22 cellular contexts compared by ENCODE assay signal in genomic region chr16:25192096-25192495, GRCh38. TPM values are rescaled to one million over a fixed set of nuclear protein-coding genes. Genes with fewer than 3 reads are reported as not detected.
A peak's percentile ranks its signal among the peaks of the same experiment; 100 is the strongest.
DNase-seq lines count a peak whose midpoint lies in the region; ATAC-seq and TF ChIP-seq lines count a peak whose summit lies in the region.
"Had no signal": no experiment of that assay in that cellular context is flagged by ENCODE, and none has a peak within 500 bp of the region (broad histone marks: within the 10 kb centered on the region; RNA-seq: fewer than 3 reads in every experiment).

No MANE protein-coding gene starts in this region.

- no peaks in the 10 kb centered on the region for H3K9me2 ChIP-seq in GM23248 (ENCODE audit: insufficient read depth)

- TF ChIP-seq POLR2A in lower leg skin (IDR thresholded peaks at IDR 0.05), result no peak

- in situ Hi-C loops in GM23248 (cut with MboI), result no loop called here

- H3K36me3 ChIP-seq in GM23248 (ENCODE audit: low read depth), result no peaks in the 10 kb centered on the region
- no peaks in the 10 kb centered on the region for H3K36me3 ChIP-seq in SJCRH30
- H3K36me3 ChIP-seq: breast epithelium, gastroesophageal sphincter, HAP-1, spleen had no signal

- TF ChIP-seq CTCF in AG09319 (IDR thresholded peaks at IDR 0.05; ENCODE audit: low read depth, low read length) (no peak), lower leg skin (IDR thresholded peaks at IDR 0.05) (no peak)

- no peak overlapping the region for H3K4me2 ChIP-seq in GM23248 (ENCODE audit: unreplicated experiment)

- no peak overlapping the region for H3K4me3 ChIP-seq in GM23248
- H3K4me3 ChIP-seq in SJCRH30, result no peak overlapping the region
- no peak overlapping the region for H3K4me3 ChIP-seq in lower leg skin (ENCODE audit: low read depth, poor library complexity, severe bottlenecking)
- H3K4me3 ChIP-seq: breast epithelium, gastroesophageal sphincter, HAP-1, spleen had no signal

- 21 to 24% methylated on average over 6 of the region's 6 CpGs for WGBS in GM23248 (ENCODE audit: low coverage in 1 of 2, low lambda C conversion rate in 2 of 2, missing lambda C conversion rate in 2 of 2), 2 experiments
- WGBS in lower leg skin, 2 donors, result 58 to 67% methylated on average over 6 of the region's 6 CpGs

- H3K27me3 ChIP-seq in GM23248 (replicated peaks; ENCODE audit: insufficient read depth) (no peaks in the 10 kb centered on the region), SJCRH30 (no peaks in the 10 kb centered on the region)
- H3K27me3 ChIP-seq: breast epithelium, gastroesophageal sphincter, spleen had no signal

- H3K4me1 ChIP-seq in GM23248 (ENCODE audit: insufficient read depth) (no peaks in the 10 kb centered on the region), SJCRH30 (no peaks in the 10 kb centered on the region; the same call in 1 of the 2 replicates)
- H3K4me1 ChIP-seq: breast epithelium, gastroesophageal sphincter, HAP-1, spleen had no signal

- H3K9me3 ChIP-seq in GM23248 (ENCODE audit: low read depth), result no peaks in the 10 kb centered on the region
- H3K9me3 ChIP-seq in SJCRH30 (replicated peaks), result no peaks in the 10 kb centered on the region
- H3K9me3 ChIP-seq: breast epithelium, gastroesophageal sphincter, HAP-1, spleen had no signal

- DNase-seq in AG09319 (ENCODE audit: extremely low read depth, low read depth) (peak; percentile 8), GM23248 (peak; percentile 59), SJCRH30 (peak; percentile 46 to 63), kidney tubule cell (ENCODE audit: low spot score) (peak; percentile 19), lower leg skin (ENCODE audit: low spot score in 2 of 2) (no peak)
- no peak for DNase-seq in stimulated activated CD4-positive, alpha-beta T cell treated with anti-CD3 and anti-CD28 coated beads, Interleukin-4, amount 100 ng/mL, for 24 hours
- DNase-seq: AML-193, left cardiac atrium, MV-4-11, NCI-H187 treated with DMSO at 0.1 percent for 48 hours, NCI-H510A treated with DMSO at 0.1 percent for 48 hours, spleen, SW 1271 had no signal

- H2AFZ ChIP-seq in GM23248, result no peak overlapping the region

- ATAC-seq in HG02970 (IDR thresholded peaks at IDR 0.05; ENCODE audit: low FRiP score, unreplicated experiment) (no peak), HG02973 (IDR thresholded peaks at IDR 0.05; ENCODE audit: unreplicated experiment) (no peak)
- ATAC-seq: gastroesophageal sphincter, left cardiac atrium had no signal

- no peak overlapping the region for H3K27ac ChIP-seq in GM23248
- H3K27ac ChIP-seq in SJCRH30, result no peak overlapping the region
- H3K27ac ChIP-seq: breast epithelium, gastroesophageal sphincter, HL-60, spleen had no signal

- no peak overlapping the region for H3K9ac ChIP-seq in GM23248

- intact Hi-C loops in lower leg skin (cut with DNase I; ENCODE audit: low total_unique reads), result no loop called here

- no peaks in the 10 kb centered on the region for H3K79me2 ChIP-seq in GM23248 (ENCODE audit: insufficient read depth)

- H4K20me1 ChIP-seq in GM23248 (ENCODE audit: insufficient read depth), result no peaks in the 10 kb centered on the region

- no peaks in the 10 kb centered on the region for H3F3A ChIP-seq in GM23248 (ENCODE audit: insufficient read depth)

RNA-seq across cellular contexts. Expression of gene AQP8, which starts 24.7 kb away (rescaled TPM):
- total RNA-seq in GM23248 (2014; rRNA removed; shearing (Covaris generic)), result not detected in 2 replicates
- polyA plus RNA-seq in GM23248 (2016; fragmentation: Nextera tagmentation; extraction: Ambion mirVana), result not detected in 2 replicates
- not detected in 2 replicates for total RNA-seq in SJCRH30 (2014; rRNA removed; shearing (Covaris generic))
- not detected for total RNA-seq in lower leg skin
- total RNA-seq: gastroesophageal sphincter, left cardiac atrium, mesothelial cell of epicardium, neural crest cell, pulmonary artery endothelial cell, spleen had no signal

Comparison
In these comparisons a context has a peak if more than half of its experiments do, and no peak if none do; other contexts are left out.
1. DNase-seq: peak in AG09319 (single experiment), GM23248 (single experiment), SJCRH30 (2 of 2) and kidney tubule cell (single experiment); none in stimulated activated CD4-positive, alpha-beta T cell treated with anti-CD3 and anti-CD28 coated beads, Interleukin-4, amount 100 ng/mL, for 24 hours (single experiment) and lower leg skin (0 of 2).